8 cellular contexts compared by ENCODE assay signal in genomic region chr7:74084722-74085578, GRCh38. TPM values are rescaled to one million over a fixed set of nuclear protein-coding genes. Genes with fewer than 3 reads are reported as not detected.
DNase-seq lines count a peak whose midpoint lies in the region; ATAC-seq and TF ChIP-seq lines count a peak whose summit lies in the region.

No MANE protein-coding gene starts in this region.

- H2BK15ac ChIP-seq in mesendoderm (replicated peaks; ENCODE audit: low read depth) = no peak overlapping the region

- peak overlapping the region; percentile 97 for H3K18ac ChIP-seq in mesendoderm (ENCODE audit: low read length)

- intact Hi-C loops in MCF 10A (cut with micrococcal nuclease) = loop anchor here (5.0 kb wide), 1 partner anchor 87 kb away; the partner anchor contains the start of gene EIF4H
- intact Hi-C loops in aorta (cut with DNase I) = loop anchor here in 1 of 2 donors (5.0 kb wide), 1 partner anchor 92 kb away; no protein-coding TSS in a partner anchor

- H4K5ac ChIP-seq in mesendoderm (ENCODE audit: low read length) = no peak overlapping the region

- no peaks in the 10 kb centered on the region for H3K27me3 Mint-ChIP-seq in MCF 10A (ENCODE audit: insufficient read depth, unreplicated experiment)

- H3K9ac ChIP-seq in HUES64 (ENCODE audit: low read depth, low read length) = peak overlapping the region; percentile 45
- H3K9ac ChIP-seq in mesendoderm (ENCODE audit: low read length) = peak overlapping the region; percentile 91

- peak overlapping the region; percentile 96 for H3K4me2 ChIP-seq in mesendoderm (ENCODE audit: low read length)

- DNase-seq in MCF 10A (ENCODE audit: unreplicated experiment) = peak; percentile 33
- DNase-seq in mesendoderm = no peak
- DNase-seq in NCI-H526 (lab: John Stamatoyannopoulos, UW) = no peak
- DNase-seq in NCI-H1436 treated with DMSO at 0.1 percent for 48 hours (lab: John Stamatoyannopoulos, UW) = no peak
- DNase-seq in aorta = no peak

- TF ChIP-seq CTCF in 22Rv1 (IDR thresholded peaks at IDR 0.05) (no peak), MCF 10A (IDR thresholded peaks at IDR 0.05; ENCODE audit: unreplicated experiment) (no peak)

- peak overlapping the region; percentile 69 for H3K4me3 ChIP-seq in HUES64 (ENCODE audit: low read length)
- peak overlapping the region; percentile 68 for H3K4me3 ChIP-seq in mesendoderm (ENCODE audit: low read length)
- no peak overlapping the region for H3K4me3 ChIP-seq in aorta (ENCODE audit: low read length in 2 of 2)

- no peak overlapping the region for H2BK120ac ChIP-seq in mesendoderm (ENCODE audit: low read depth, low read length)

- peak overlapping the region; percentile 98 for H3K23ac ChIP-seq in mesendoderm (ENCODE audit: low read length)

- peaks cover 28% of the 10 kb centered on the region for H3K36me3 ChIP-seq in HUES64 (ENCODE audit: insufficient read depth, low read length)
- H3K36me3 ChIP-seq in mesendoderm (ENCODE audit: control insufficient read depth, insufficient read depth, low read length) = peaks cover 5% of the 10 kb centered on the region
- no peaks in the 10 kb centered on the region for H3K36me3 ChIP-seq in aorta (ENCODE audit: control insufficient read depth in 1 of 2, insufficient read depth in 2 of 2, low read length in 1 of 2)

- H3K56ac ChIP-seq in mesendoderm (ENCODE audit: low read length) = peak overlapping the region; percentile 97

- H3K4me3 Mint-ChIP-seq in MCF 10A (ENCODE audit: unreplicated experiment) = peak overlapping the region; percentile 78

- no peaks in the 10 kb centered on the region for H3K9me3 Mint-ChIP-seq in MCF 10A (ENCODE audit: unreplicated experiment)

- H3K79me2 ChIP-seq in mesendoderm (ENCODE audit: control insufficient read depth, insufficient read depth, low read length) = peaks cover 10% of the 10 kb centered on the region

- H3K27ac ChIP-seq in 22Rv1 (peak overlapping the region; percentile 71), HUES64 (ENCODE audit: low read depth, low read length) (no peak overlapping the region), mesendoderm (ENCODE audit: low read depth, low read length) (peak overlapping the region; percentile 70), aorta (ENCODE audit: low read depth in 1 of 2, low read length in 2 of 2) (no peak overlapping the region)

- H3K36me3 Mint-ChIP-seq in MCF 10A (ENCODE audit: insufficient read depth, unreplicated experiment) = peaks cover 18% of the 10 kb centered on the region

- H3K9me3 ChIP-seq in HUES64 (ENCODE audit: insufficient read depth, low read depth, low read length) = no peaks in the 10 kb centered on the region
- H3K9me3 ChIP-seq in aorta (ENCODE audit: control insufficient read depth, low read length) = no peaks in the 10 kb centered on the region

- no peak overlapping the region for H2BK5ac ChIP-seq in mesendoderm (ENCODE audit: low read length)

- peak overlapping the region; percentile 89 for H3K27ac Mint-ChIP-seq in MCF 10A (ENCODE audit: low read depth, unreplicated experiment)

- H3K4ac ChIP-seq in mesendoderm (ENCODE audit: low read depth, low read length) = peak overlapping the region; percentile 97

- POLR2A ChIA-PET in MCF 10A (lab: Yijun Ruan, JAX) = interaction anchor here (1.1 to 1.9 kb wide), 6 partner anchors 9 to 106 kb away, joined by 3 to 20 read pairs (median 3); partner anchors contain the start of gene EIF4H

- WGBS in HUES64 = 69% methylated on average over 6 of the region's 6 CpGs
- WGBS in mesendoderm (ENCODE audit: extremely low coverage, insufficient coverage, low lambda C conversion rate) = no CpG with 5 or more reads among the region's 6 CpGs
- WGBS in aorta, 2 donors = 69 to 77% methylated on average over 6 of the region's 6 CpGs

- no peak overlapping the region for H4K8ac ChIP-seq in mesendoderm (ENCODE audit: low read depth, low read length)

- H3K4me1 Mint-ChIP-seq in MCF 10A (ENCODE audit: insufficient read depth, unreplicated experiment) = peaks cover 11% of the 10 kb centered on the region

- H2AK5ac ChIP-seq in mesendoderm (ENCODE audit: low read length) = peak overlapping the region; percentile 82

- CTCF ChIA-PET in MCF 10A (lab: Yijun Ruan, JAX) = interaction anchor here (0.5 to 1.6 kb wide), 4 partner anchors 13 to 90 kb away, joined by 3 to 4 read pairs (median 4); no protein-coding TSS in a partner anchor

- BruUV-seq in MCF 10A (replicated peaks; lab: Mats Ljungman, UMichigan) = no TSS peak

- H3K4me1 ChIP-seq in HUES64 (ENCODE audit: insufficient read depth, low read length) (peaks cover 4% of the 10 kb centered on the region; the same call in 1 of the 2 replicates), mesendoderm (ENCODE audit: control insufficient read depth, low read depth, low read length) (peaks cover 9% of the 10 kb centered on the region), aorta (ENCODE audit: control insufficient read depth in 1 of 2, insufficient read depth in 2 of 2, low read length in 2 of 2) (peaks cover 0 to 3% of the 10 kb centered on the region in 2 donors)

- H3K27me3 ChIP-seq in HUES64 (ENCODE audit: insufficient read depth, low read length) = no peaks in the 10 kb centered on the region
- no peaks in the 10 kb centered on the region for H3K27me3 ChIP-seq in mesendoderm (ENCODE audit: insufficient read depth, low read length, poor library complexity)
- no peaks in the 10 kb centered on the region for H3K27me3 ChIP-seq in aorta (ENCODE audit: control insufficient read depth in 1 of 2, insufficient read depth in 2 of 2, low read length in 1 of 2)

- peaks cover 17% of the 10 kb centered on the region for H3K79me1 ChIP-seq in mesendoderm (ENCODE audit: low read length)

- no peak for ATAC-seq in aorta (ENCODE audit: low FRiP score)
- ATAC-seq in HG02763 (IDR thresholded peaks at IDR 0.05; ENCODE audit: unreplicated experiment) = no peak

RNA-seq across cellular contexts. Expression of gene LIMK1, which starts 1.3 kb away (rescaled TPM):
- polyA plus RNA-seq in HUES64 (2013, experiment 1 of 2) = 46.1 TPM
- 54.0 TPM for polyA plus RNA-seq in HUES64 (2013, experiment 2 of 2)
- total RNA-seq in MCF 10A (2022) (21.4 and 23.4 TPM in 2 replicates), aorta (10 to 100 TPM; 14.7 to 18.9 TPM)
- 47.9 TPM for polyA plus RNA-seq in mesendoderm (2013, experiment 1 of 2)
- polyA plus RNA-seq in mesendoderm (2013, experiment 2 of 2) = 48.4 TPM
- polyA plus RNA-seq in aorta = 1 to 10 TPM; 6.1 to 8.4 TPM

RNA-seq across cellular contexts. Expression of gene ELN, which starts 57.0 kb away (rescaled TPM):
- 1.7 TPM for polyA plus RNA-seq in HUES64 (2013, experiment 1 of 2)
- polyA plus RNA-seq in HUES64 (2013, experiment 2 of 2) = 2.5 TPM
- total RNA-seq in MCF 10A (2022) (not detected in 2 replicates), aorta (100 to 1,000 TPM; 556 to 836 TPM)
- polyA plus RNA-seq in mesendoderm (2013, experiment 1 of 2) = 0.95 TPM
- 1.1 TPM for polyA plus RNA-seq in mesendoderm (2013, experiment 2 of 2)
- polyA plus RNA-seq in aorta = 1,000 to 10,000 TPM in 1 of 2 donors, 100 to 1,000 TPM in 1; 262 to 1,097 TPM

Comparison
In these comparisons a context has a peak if more than half of its experiments do, and no peak if none do; other contexts are left out.
1. H3K27ac ChIP-seq: peak in 22Rv1 (single experiment) and mesendoderm (single experiment); none in HUES64 (single experiment) and aorta (0 of 2).
2. H3K4me3 ChIP-seq: peak in HUES64 (single experiment) and mesendoderm (single experiment); none in aorta (0 of 2).
3. RNA of gene ELN, which starts 57.0 kb away (total RNA-seq): 556 to 836 TPM in aorta; not detected in MCF 10A; every median in the first group is over 100 times any median in the second.